Comparison of ENCODE assay signal across 13 cellular contexts in the genomic region with DNA sequence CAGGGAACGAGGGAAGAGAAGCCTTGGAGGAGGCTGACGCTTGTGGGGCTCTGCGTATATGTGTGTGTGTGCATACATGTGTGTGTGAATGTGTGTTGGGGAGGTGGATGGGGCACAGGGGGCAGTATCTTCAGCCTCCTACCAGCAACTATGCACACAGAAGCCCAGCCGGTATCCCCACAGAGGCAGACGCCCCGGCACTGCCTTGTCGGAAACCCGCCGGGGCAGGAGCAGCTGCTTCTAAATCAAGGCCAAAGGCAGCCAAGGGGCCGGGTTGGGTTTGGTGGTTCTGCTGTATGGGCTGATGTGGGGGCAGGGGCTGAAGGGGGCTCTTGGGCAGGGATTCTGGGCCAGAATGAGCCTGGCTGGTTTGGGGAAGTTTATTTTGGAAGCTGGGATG. TPM values are rescaled to one million over a fixed set of nuclear protein-coding genes. Genes with fewer than 3 reads are reported as not detected.
DNase-seq lines count a peak whose midpoint lies in the region; ATAC-seq, FAIRE-seq and TF ChIP-seq lines count a peak whose summit lies in the region.
"Had no signal": no experiment of that assay in that cellular context is flagged by ENCODE, and none has a peak within 500 bp of the region (broad histone marks: within the 10 kb centered on the region; RNA-seq: fewer than 3 reads in every experiment).

No MANE protein-coding gene starts in this region.

- no peaks in the 10 kb centered on the region for H3K27me3 ChIP-seq in BLaER1
- H3K27me3 ChIP-seq in GM23338 (ENCODE audit: insufficient read depth), result no peaks in the 10 kb centered on the region
- peaks cover 7% of the 10 kb centered on the region for H3K27me3 ChIP-seq in astrocyte (ENCODE audit: insufficient read depth, low read length)
- H3K27me3 ChIP-seq in neural progenitor cell, result peaks cover 33% of the 10 kb centered on the region
- peaks cover 0 to 10% (median 0%) of the 10 kb centered on the region in 7 donors for H3K27me3 ChIP-seq in spleen (replicated peaks in 1 of 7)

- H3K4me3 Mint-ChIP-seq in GM23338 (no peak overlapping the region), astrocyte (ENCODE audit: unreplicated experiment) (peak overlapping the region; percentile 29), neural progenitor cell (peak overlapping the region; percentile 39)
- H3K4me3 Mint-ChIP-seq: CD8-positive, alpha-beta T cell had no signal

- no peak overlapping the region for H2AFZ ChIP-seq in GM23338
- H2AFZ ChIP-seq in astrocyte (ENCODE audit: low read depth, low read length), result no peak overlapping the region
- no peak overlapping the region for H2AFZ ChIP-seq in neural progenitor cell (replicated peaks)

- H3F3A ChIP-seq in GM23338 (replicated peaks; ENCODE audit: low read depth), result no peaks in the 10 kb centered on the region
- no peaks in the 10 kb centered on the region for H3F3A ChIP-seq in neural progenitor cell (ENCODE audit: low read depth)

- H3K79me2 ChIP-seq in GM23338 (replicated peaks; ENCODE audit: insufficient read depth) (no peaks in the 10 kb centered on the region), astrocyte (ENCODE audit: insufficient read depth, low read length) (no peaks in the 10 kb centered on the region), neural progenitor cell (ENCODE audit: low read depth) (no peaks in the 10 kb centered on the region)

- WGBS in spleen, 5 donors, result 61 to 96% (median 89%) methylated on average over 10 of the region's 10 CpGs

- H3K36me3 ChIP-seq in BLaER1, result no peaks in the 10 kb centered on the region
- H3K36me3 ChIP-seq in GM23338 (ENCODE audit: insufficient read depth), result no peaks in the 10 kb centered on the region
- no peaks in the 10 kb centered on the region for H3K36me3 ChIP-seq in astrocyte (ENCODE audit: insufficient read depth, low read length)
- no peaks in the 10 kb centered on the region for H3K36me3 ChIP-seq in neural progenitor cell
- no peaks in the 10 kb centered on the region for H3K36me3 ChIP-seq in spleen
- H3K36me3 ChIP-seq: HAP-1 had no signal

- no peak for FAIRE-seq in astrocyte (lab: Jason Lieb, UNC)

- H3K27me3 Mint-ChIP-seq in GM23338 (ENCODE audit: insufficient read depth, low read depth, poor library complexity), result peaks cover 12% of the 10 kb centered on the region
- H3K27me3 Mint-ChIP-seq in astrocyte (ENCODE audit: low read depth, unreplicated experiment), result peaks cover 49% of the 10 kb centered on the region
- H3K27me3 Mint-ChIP-seq in neural progenitor cell (ENCODE audit: insufficient read depth, low read depth), result peaks cover 22% of the 10 kb centered on the region

- H3K4me2 ChIP-seq in BLaER1 (peak overlapping the region; percentile 81), GM23338 (no peak overlapping the region), astrocyte (ENCODE audit: low read length) (no peak overlapping the region), neural progenitor cell (no peak overlapping the region)

- H3K4me3 ChIP-seq in BLaER1, result peak overlapping the region; percentile 21; the same call in 1 of the 2 replicates
- H3K4me3 ChIP-seq in GM23338, result no peak overlapping the region
- H3K4me3 ChIP-seq in astrocyte (ENCODE audit: insufficient read depth, low read depth, low read length), result no peak overlapping the region
- no peak overlapping the region for H3K4me3 ChIP-seq in neural progenitor cell
- no peak overlapping the region for H3K4me3 ChIP-seq in spleen
- H3K4me3 ChIP-seq: HAP-1 had no signal

- intact Hi-C loops in head of caudate nucleus (cut with DNase I), result no loop called here
- intact Hi-C loops in spleen (cut with DNase I; ENCODE audit: low total_unique reads), result no loop called here

- H3K9me3 Mint-ChIP-seq in GM23338 (no peaks in the 10 kb centered on the region), astrocyte (ENCODE audit: unreplicated experiment) (no peaks in the 10 kb centered on the region), neural progenitor cell (peaks cover 3% of the 10 kb centered on the region)
- H3K9me3 Mint-ChIP-seq: CD8-positive, alpha-beta T cell had no signal

- peak overlapping the region; percentile 20; the same call in 1 of the 2 replicates for H3K9ac ChIP-seq in BLaER1
- no peak overlapping the region for H3K9ac ChIP-seq in astrocyte (ENCODE audit: low read length)
- no peak overlapping the region for H3K9ac ChIP-seq in neural progenitor cell

- H3K9me3 ChIP-seq in BLaER1, result no peaks in the 10 kb centered on the region
- no peaks in the 10 kb centered on the region for H3K9me3 ChIP-seq in astrocyte (ENCODE audit: insufficient read depth, low read depth, low read length)
- H3K9me3 ChIP-seq in neural progenitor cell (ENCODE audit: low read depth), result no peaks in the 10 kb centered on the region
- H3K9me3 ChIP-seq in spleen, result no peaks in the 10 kb centered on the region
- H3K9me3 ChIP-seq: HAP-1 had no signal

- no peak for TF ChIP-seq POLR2A in spleen (IDR thresholded peaks at IDR 0.05)

- peak overlapping the region; percentile 58 for H3K27ac ChIP-seq in BLaER1
- H3K27ac ChIP-seq in GM23338 (ENCODE audit: low read depth), result no peak overlapping the region
- no peak overlapping the region for H3K27ac ChIP-seq in astrocyte (ENCODE audit: low read depth, low read length)
- H3K27ac ChIP-seq in neural progenitor cell, result no peak overlapping the region
- H3K27ac ChIP-seq in spleen, result no peak overlapping the region
- H3K27ac ChIP-seq: C4-2B, HL-60 had no signal

- H3K36me3 Mint-ChIP-seq in GM23338 (ENCODE audit: low read depth) (no peaks in the 10 kb centered on the region), astrocyte (ENCODE audit: low read depth, unreplicated experiment) (peaks cover 5% of the 10 kb centered on the region), neural progenitor cell (peaks cover 5% of the 10 kb centered on the region)
- H3K36me3 Mint-ChIP-seq: CD8-positive, alpha-beta T cell had no signal

- H3K9me2 ChIP-seq in GM23338 (ENCODE audit: insufficient read depth), result no peaks in the 10 kb centered on the region

- ATAC-seq in GM23338, result peak; percentile 38; the same call in 2 of the 3 replicates
- no peak for ATAC-seq in HG03520 (IDR thresholded peaks at IDR 0.05; ENCODE audit: unreplicated experiment)
- ATAC-seq: CD8-positive, alpha-beta T cell had no signal

- no peaks in the 10 kb centered on the region; the same call in 2 of the 3 replicates for H3K4me1 Mint-ChIP-seq in GM23338
- no peaks in the 10 kb centered on the region for H3K4me1 Mint-ChIP-seq in astrocyte (ENCODE audit: low read depth, unreplicated experiment)
- peaks cover 46% of the 10 kb centered on the region for H3K4me1 Mint-ChIP-seq in neural progenitor cell

- H3K4me1 ChIP-seq in BLaER1 (peaks cover 64% of the 10 kb centered on the region), GM23338 (ENCODE audit: insufficient read depth) (no peaks in the 10 kb centered on the region), astrocyte (ENCODE audit: insufficient read depth, low read length) (no peaks in the 10 kb centered on the region), neural progenitor cell (no peaks in the 10 kb centered on the region), spleen (peaks cover 0 to 2% (median 0%) of the 10 kb centered on the region in 6 donors)
- H3K4me1 ChIP-seq: HAP-1 had no signal

- TF ChIP-seq CTCF in GM23338 (conservative IDR thresholded peaks at IDR 0.05; ENCODE audit: low read depth in 2 of 2) (no peak), astrocyte (IDR thresholded peaks at IDR 0.05; ENCODE audit: insufficient read depth, low read depth, low read length) (no peak), neural progenitor cell (IDR thresholded peaks at IDR 0.05) (no peak), spleen (IDR thresholded peaks at IDR 0.05 in 8 of 11, conservative IDR thresholded peaks at IDR 0.05 in 3 of 11) (no peak)

- H3K27ac Mint-ChIP-seq in GM23338, result no peak overlapping the region; the same call in 1 of the 2 replicates
- no peak overlapping the region for H3K27ac Mint-ChIP-seq in astrocyte (ENCODE audit: unreplicated experiment)
- peak overlapping the region; percentile 6 for H3K27ac Mint-ChIP-seq in neural progenitor cell
- H3K27ac Mint-ChIP-seq: CD8-positive, alpha-beta T cell had no signal

- H4K20me1 ChIP-seq in BLaER1 (no peaks in the 10 kb centered on the region), GM23338 (replicated peaks; ENCODE audit: insufficient read depth) (no peaks in the 10 kb centered on the region), astrocyte (ENCODE audit: insufficient read depth, low read length) (no peaks in the 10 kb centered on the region), neural progenitor cell (ENCODE audit: low read depth) (peaks cover 23% of the 10 kb centered on the region)

- DNase-seq in GM23338 (ENCODE audit: low spot score) (no peak), astrocyte (ENCODE audit: low read depth) (no peak), neural progenitor cell (ENCODE audit: low spot score) (no peak), head of caudate nucleus (no peak), spleen (no peak)
- DNase-seq: ACHN; CD8-positive, alpha-beta T cell; COR-L47 had no signal

RNA-seq across cellular contexts. Expression of a gene that starts 10.8 kb away (rescaled TPM):
- 0.59 TPM in 1 of 2 replicates, not detected in the other for total RNA-seq in GM23338 (2014; rRNA removed; shearing (Covaris generic))
- polyA plus RNA-seq in GM23338 (2016; fragmentation: Nextera tagmentation; extraction: Ambion mirVana) (0.26 and 0.79 TPM in 2 replicates), spleen (under 1 TPM; 0.08 to 0.16 (median 0.11) TPM)
- total RNA-seq in astrocyte (0.91 and 1.2 TPM in 2 replicates), neural progenitor cell (ENCODE audit: low replicate concordance) (0.03 TPM in 1 of 2 replicates, not detected in the other), spleen (under 1 TPM in 6 of 7 donors, not detected in 1; 0.07 to 0.47 (median 0.20) TPM)
- total RNA-seq: CD8-positive, alpha-beta T cell had no signal
